ENCODE assay signal across 13 cellular contexts in the genomic region with DNA sequence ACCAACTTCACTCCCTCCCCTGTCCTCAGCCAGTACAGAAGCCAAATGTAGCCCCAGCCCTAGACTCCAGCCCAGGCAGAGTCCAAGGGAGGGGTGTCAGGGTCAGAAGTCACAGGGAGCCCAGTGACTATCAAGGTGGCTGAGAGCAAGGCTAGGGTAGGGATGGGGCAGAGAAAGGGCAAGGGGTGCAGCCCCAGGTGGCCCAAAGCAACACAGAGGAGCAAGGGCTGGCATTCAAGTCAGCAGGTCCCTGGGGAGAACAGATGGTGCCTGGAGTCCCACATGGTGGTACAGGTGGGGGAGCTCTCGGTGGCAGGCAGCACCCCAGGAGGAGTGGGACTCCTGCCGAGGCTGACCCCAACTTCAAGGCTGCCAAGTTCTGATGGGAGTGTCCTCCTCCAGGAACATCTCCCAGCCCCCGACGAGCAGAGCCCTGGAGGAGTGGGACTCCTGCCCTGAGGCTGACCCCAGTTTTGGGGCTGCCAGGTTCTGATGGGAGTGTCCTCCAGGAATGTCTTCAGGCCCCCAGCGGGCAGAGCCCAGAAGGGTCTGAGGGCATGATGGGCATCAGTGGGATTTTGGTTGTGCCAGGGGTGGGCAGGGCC. TPM values are rescaled to one million over a fixed set of nuclear protein-coding genes. Genes with fewer than 3 reads are reported as not detected.
A peak's percentile ranks its signal among the peaks of the same experiment; 100 is the strongest.
DNase-seq lines count a peak whose midpoint lies in the region; ATAC-seq, FAIRE-seq and TF ChIP-seq lines count a peak whose summit lies in the region.
"Had no signal": no experiment of that assay in that cellular context is flagged by ENCODE, and none has a peak within 500 bp of the region (broad histone marks: within the 10 kb centered on the region; RNA-seq: fewer than 3 reads in every experiment).

No MANE protein-coding gene starts in this region.

- H3K36me3 ChIP-seq in HepG2 (replicated peaks in 1 of 2; ENCODE audit: control insufficient read depth in 1 of 2, insufficient read depth in 2 of 2, low read length in 2 of 2) (no peaks in the 10 kb centered on the region), right lobe of liver (no peaks in the 10 kb centered on the region), endodermal cell (ENCODE audit: control insufficient read depth, insufficient read depth, low read length) (peaks cover 7% of the 10 kb centered on the region)

- H3K4me2 ChIP-seq in HepG2 (ENCODE audit: low read depth, low read length): no peak overlapping the region

- TF ChIP-seq EP300 in HepG2 (IDR thresholded peaks at IDR 0.05; ENCODE audit: low read depth in 2 of 2, low read length in 2 of 2): no peak
- no peak for TF ChIP-seq EP300 in HepG2 (CRISPR knock-in tag; IDR thresholded peaks at IDR 0.05; ENCODE audit: borderline replicate concordance)

- H3K4me3 Mint-ChIP-seq in T-cell (peak overlapping the region; percentile 3 to 68 (median 52)), endodermal cell (no peak overlapping the region)

- intact Hi-C loops in HepG2 (cut with micrococcal nuclease; ENCODE audit: unreplicated experiment) (no loop called here), right lobe of liver (cut with DNase I) (no loop called here)

- no peaks in the 10 kb centered on the region for H3K9me3 Mint-ChIP-seq in T-cell
- H3K9me3 Mint-ChIP-seq in endodermal cell: no peaks in the 10 kb centered on the region
- H3K9me3 Mint-ChIP-seq: natural killer cell treated with Interleukin-12 subunit alpha and Interleukin-12 subunit beta and Interleukin-15 and Interleukin-18, amount 100 ng/mL, for 72 hours; stimulated activated naive CD8-positive, alpha-beta T cell treated with anti-CD3 and anti-CD28 coated beads, Interleukin-15, amount 100 ng/mL, for 72 hours had no signal

- no peaks in the 10 kb centered on the region for H4K20me1 ChIP-seq in HepG2 (ENCODE audit: insufficient read depth, low read length)

- POLR2A ChIA-PET in HepG2 (lab: Yijun Ruan, JAX): interaction anchor here (1.4 to 1.8 kb wide), 3 partner anchors 19 to 80 kb away, joined by 4 to 7 read pairs (median 6); partner anchors contain the start of gene AURKAIP1
- POLR2A ChIA-PET in T-cell (lab: Charles Lee): no interaction called here
- POLR2A ChIA-PET in GM10248 (lab: Yijun Ruan, JAX): no interaction called here

- no peak overlapping the region for H3K9ac ChIP-seq in HepG2 (ENCODE audit: insufficient read depth, low read depth, low read length)
- no peak overlapping the region for H3K9ac ChIP-seq in endodermal cell (ENCODE audit: extremely low read depth, low read length, poor library complexity, severe bottlenecking)

- no peak overlapping the region for H2AFZ ChIP-seq in HepG2 (ENCODE audit: low read length)

- TF ChIP-seq CTCF in HepG2 (CRISPR knock-in tag; IDR thresholded peaks at IDR 0.05) (no peak), right lobe of liver (IDR thresholded peaks at IDR 0.05) (no peak), GM10248 (IDR thresholded peaks at IDR 0.05; ENCODE audit: control extremely low read depth, extremely low read depth, low read depth, missing control alignments) (no peak), endodermal cell (conservative IDR thresholded peaks at IDR 0.05) (no peak)

- TF ChIP-seq POLR2A in HepG2 (IDR thresholded peaks at IDR 0.05; ENCODE audit: insufficient read depth in 1 of 2, low read depth in 2 of 2, low read length in 2 of 2) (no peak), right lobe of liver (IDR thresholded peaks at IDR 0.05) (no peak)

- in situ Hi-C loops in HepG2 (cut with HindIII; ENCODE audit: extremely low pct_ligation_motif_present, low pct_unique_long_range_greater_than_20kb): no loop called here

- TF ChIP-seq RAD21 in HepG2 (CRISPR knock-in tag; IDR thresholded peaks at IDR 0.05): no peak

- peaks cover 26% of the 10 kb centered on the region for H3K4me1 ChIP-seq in HepG2 (ENCODE audit: insufficient read depth, low read length)
- peaks cover 0 to 2% (median 0%) of the 10 kb centered on the region in 4 donors for H3K4me1 ChIP-seq in right lobe of liver
- peaks cover 3% of the 10 kb centered on the region for H3K4me1 ChIP-seq in endodermal cell (ENCODE audit: control insufficient read depth, insufficient read depth, low read length)

- peaks cover 13% of the 10 kb centered on the region for H3K79me2 ChIP-seq in HepG2 (ENCODE audit: insufficient read depth, low read length)

- H3K9me3 ChIP-seq in HepG2 (ENCODE audit: low read length) (no peaks in the 10 kb centered on the region), right lobe of liver (no peaks in the 10 kb centered on the region), endodermal cell (ENCODE audit: control insufficient read depth, low read length) (no peaks in the 10 kb centered on the region)

- TSS peak; percentile 55 for BruUV-seq in HepG2 (replicated peaks; lab: Mats Ljungman, UMichigan)

- peaks cover 7 to 27% of the 10 kb centered on the region in 2 donors for H3K27me3 Mint-ChIP-seq in T-cell
- H3K27me3 Mint-ChIP-seq in endodermal cell (ENCODE audit: insufficient read depth): peaks cover 9% of the 10 kb centered on the region

- H3K4me3 ChIP-seq in HepG2 (replicated peaks in 1 of 3; ENCODE audit: insufficient read depth in 1 of 3, low read depth in 2 of 3, low read length in 3 of 3) (no peak overlapping the region), right lobe of liver (no peak overlapping the region), endodermal cell (ENCODE audit: low read length) (no peak overlapping the region)

- FAIRE-seq in HepG2 (lab: Jason Lieb, UNC): no peak

- no CpG with 5 or more reads among the region's 5 CpGs for WGBS in HepG2 (ENCODE audit: low lambda C conversion rate)
- WGBS in right lobe of liver (ENCODE audit: insufficient coverage, low coverage, low lambda C conversion rate, missing lambda C conversion rate): 0% methylated on average over 1 of the region's 5 CpGs
- WGBS in endodermal cell (ENCODE audit: insufficient coverage in 1 of 2, insufficient read length in 1 of 2), 2 experiments: 50 to 56% methylated on average over 2 to 5 of the region's 5 CpGs

- H3K27ac ChIP-seq in HepG2 (ENCODE audit: extremely low read length, insufficient read depth, low read length) (no peak overlapping the region), right lobe of liver (no peak overlapping the region), endodermal cell (ENCODE audit: low read depth, low read length) (no peak overlapping the region)

- ATAC-seq in HepG2 (no peak), right lobe of liver (no peak), T-cell (replicated peaks in 1 of 4) (no peak), left lobe of liver (no peak), HG02981 (IDR thresholded peaks at IDR 0.05; ENCODE audit: unreplicated experiment) (no peak)
- ATAC-seq: activated CD4-positive, CD25-positive, alpha-beta regulatory T cell treated with anti-CD3 and anti-CD28 coated beads, Interleukin-2, amount 50 U/mL, for 24 hours; natural killer cell treated with Interleukin-12 subunit alpha and Interleukin-12 subunit beta and Interleukin-15 and Interleukin-18, amount 100 ng/mL, for 72 hours; stimulated activated naive CD8-positive, alpha-beta T cell treated with anti-CD3 and anti-CD28 coated beads, Interleukin-15, amount 100 ng/mL, for 72 hours had no signal

- DNase-seq in HepG2 (ENCODE audit: low spot score): no peak
- DNase-seq in right lobe of liver: no peak
- no peak for DNase-seq in T-cell
- DNase-seq in left lobe of liver (ENCODE audit: low spot score): peak; percentile 45
- DNase-seq in GM10248 (ENCODE audit: extremely low spot score): no peak
- no peak for DNase-seq in SK-N-DZ (ENCODE audit: low spot score)
- DNase-seq in endodermal cell: no peak
- DNase-seq: effector memory CD4-positive, alpha-beta T cell; NCI-H187; stimulated activated naive CD8-positive, alpha-beta T cell treated with anti-CD3 and anti-CD28 coated beads, Interleukin-15, amount 100 ng/mL, for 72 hours had no signal

- H3K4me1 Mint-ChIP-seq in T-cell (peaks cover 14 to 25% (median 14%) of the 10 kb centered on the region in 3 donors), endodermal cell (peaks cover 10% of the 10 kb centered on the region)

- H3K36me3 Mint-ChIP-seq in T-cell (no peaks in the 10 kb centered on the region), endodermal cell (ENCODE audit: low read depth) (no peaks in the 10 kb centered on the region)
- H3K36me3 Mint-ChIP-seq: natural killer cell treated with Interleukin-12 subunit alpha and Interleukin-12 subunit beta and Interleukin-15 and Interleukin-18, amount 100 ng/mL, for 72 hours had no signal

- CTCF ChIA-PET in HepG2 (lab: Yijun Ruan, JAX; ENCODE audit: low intra/inter-chr PET ratio, low total read pairs) (no interaction called here), T-cell (lab: Charles Lee) (no interaction called here), GM10248 (lab: Yijun Ruan, JAX) (interaction anchor here (1.2 to 3.1 kb wide), 4 partner anchors 18 to 281 kb away, joined by 3 to 29 read pairs (median 4); no protein-coding TSS in a partner anchor)

- H3K27me3 ChIP-seq in HepG2 (ENCODE audit: control insufficient read depth in 1 of 2, insufficient read depth in 2 of 2, low read length in 2 of 2) (no peaks in the 10 kb centered on the region), right lobe of liver (peaks cover 0 to 5% of the 10 kb centered on the region in 2 donors), endodermal cell (ENCODE audit: control insufficient read depth, insufficient read depth, low read length, poor library complexity, severe bottlenecking) (no peaks in the 10 kb centered on the region)

- H3K27ac Mint-ChIP-seq in T-cell (peak overlapping the region in 1 of 2 donors; percentile 52), endodermal cell (no peak overlapping the region)
- H3K27ac Mint-ChIP-seq: stimulated activated naive CD8-positive, alpha-beta T cell treated with anti-CD3 and anti-CD28 coated beads, Interleukin-15, amount 100 ng/mL, for 72 hours had no signal

RNA-seq across cellular contexts. Expression of gene DVL1, which starts 3.7 kb away (rescaled TPM):
- total RNA-seq in HepG2 (2016; rRNA removed; fragmentation: Illumina TruSeq; extraction: Trizol) (42.8 and 60.4 TPM in 2 replicates), right lobe of liver (10 to 100 TPM; 32.7 to 54.6 (median 41.2) TPM), T-cell (10 to 100 TPM; 43.6 to 70.4 (median 64.9) TPM), left lobe of liver (50.4 TPM), endodermal cell (10 to 100 TPM; 71.9 to 73.3 TPM)
- total RNA-seq in HepG2 (2016; cell fraction: cytosol; rRNA removed; fragmentation: Illumina TruSeq; extraction: Trizol; ENCODE audit: low read depth): 36.3 and 41.3 TPM in 2 replicates
- 36.7 and 61.0 TPM in 2 replicates for total RNA-seq in HepG2 (2016; cell fraction: insoluble cytoplasmic fraction; rRNA removed; fragmentation: Illumina TruSeq; extraction: Trizol)
- total RNA-seq in HepG2 (2016; cell fraction: membrane; rRNA removed; fragmentation: Illumina TruSeq; extraction: Trizol): 84.2 and 90.2 TPM in 2 replicates
- 38.1 and 46.4 TPM in 2 replicates for total RNA-seq in HepG2 (2016; cell fraction: nucleus; rRNA removed; fragmentation: Illumina TruSeq; extraction: Trizol)
- polyA plus RNA-seq in HepG2 (2011; rRNA removed): 30.8 and 49.5 TPM in 2 replicates
- 25.9 and 50.1 TPM in 2 replicates for polyA plus RNA-seq in HepG2 (2011; cell fraction: cytosol; rRNA removed)
- polyA plus RNA-seq in HepG2 (2011; cell fraction: nucleus; rRNA removed): 153 and 204 TPM in 2 replicates
- polyA plus RNA-seq in HepG2 (2012): 29.7 and 38.8 TPM in 2 replicates
- polyA plus RNA-seq in HepG2 (2016; cell fraction: cytosol; fragmentation: Illumina TruSeq; extraction: Trizol; ENCODE audit: low read depth): 26.3 and 31.1 TPM in 2 replicates
- polyA plus RNA-seq in HepG2 (2016; cell fraction: insoluble cytoplasmic fraction; fragmentation: Illumina TruSeq; extraction: Trizol; ENCODE audit: low read depth): 34.3 and 36.1 TPM in 2 replicates
- polyA plus RNA-seq in HepG2 (2016; cell fraction: membrane; fragmentation: Illumina TruSeq; extraction: Trizol; ENCODE audit: low read depth): 54.8 and 63.5 TPM in 2 replicates
- 84.5 and 84.8 TPM in 2 replicates for polyA plus RNA-seq in HepG2 (2016; cell fraction: nucleus; fragmentation: Illumina TruSeq; extraction: Trizol; ENCODE audit: insufficient read depth, low read depth)
- polyA minus RNA-seq in HepG2 (2011; rRNA and poly(A)+ RNA removed; ENCODE audit: low replicate concordance): 41.6 and 83.7 TPM in 2 replicates
- polyA minus RNA-seq in HepG2 (2011; cell fraction: cytosol; rRNA and poly(A)+ RNA removed): 26.2 and 33.4 TPM in 2 replicates
- 27.6 and 29.8 TPM in 2 replicates for polyA minus RNA-seq in HepG2 (2011; cell fraction: nucleus; rRNA and poly(A)+ RNA removed)
- polyA plus RNA-seq in SK-N-DZ (2014; cell fraction: cytosol; rRNA removed): 38.4 and 48.5 TPM in 2 replicates
- polyA plus RNA-seq in SK-N-DZ (2014; cell fraction: nucleus; rRNA removed): 268 and 305 TPM in 2 replicates
- 56.7 TPM for polyA plus RNA-seq in endodermal cell (2013, experiment 1 of 2)
- 48.1 TPM for polyA plus RNA-seq in endodermal cell (2013, experiment 2 of 2)

RNA-seq across cellular contexts. Expression of gene MXRA8, which starts 5.5 kb away (rescaled TPM):
- total RNA-seq in HepG2 (2016; rRNA removed; fragmentation: Illumina TruSeq; extraction: Trizol) (5.4 and 19.8 TPM in 2 replicates), right lobe of liver (10 to 100 TPM in 2 of 6 experiments, 1 to 10 TPM in 4; 2.2 to 11.9 (median 3.3) TPM), T-cell (1 to 10 TPM in 4 of 5 donors, under 1 TPM in 1; 0.99 to 6.8 (median 1.9) TPM), left lobe of liver (4.5 TPM), endodermal cell (10 to 100 TPM; 28.3 to 29.2 TPM)
- total RNA-seq in HepG2 (2016; cell fraction: cytosol; rRNA removed; fragmentation: Illumina TruSeq; extraction: Trizol; ENCODE audit: low read depth): 4.4 and 6.1 TPM in 2 replicates
- 5.2 and 18.5 TPM in 2 replicates for total RNA-seq in HepG2 (2016; cell fraction: insoluble cytoplasmic fraction; rRNA removed; fragmentation: Illumina TruSeq; extraction: Trizol)
- 9.0 and 10.5 TPM in 2 replicates for total RNA-seq in HepG2 (2016; cell fraction: membrane; rRNA removed; fragmentation: Illumina TruSeq; extraction: Trizol)
- 15.6 and 22.5 TPM in 2 replicates for total RNA-seq in HepG2 (2016; cell fraction: nucleus; rRNA removed; fragmentation: Illumina TruSeq; extraction: Trizol)
- polyA plus RNA-seq in HepG2 (2011; rRNA removed): 44.8 and 71.0 TPM in 2 replicates
- polyA plus RNA-seq in HepG2 (2011; cell fraction: cytosol; rRNA removed): 35.7 and 49.1 TPM in 2 replicates
- polyA plus RNA-seq in HepG2 (2011; cell fraction: nucleus; rRNA removed): 279 and 296 TPM in 2 replicates
- 22.6 and 42.3 TPM in 2 replicates for polyA plus RNA-seq in HepG2 (2012)
- 4.9 and 5.3 TPM in 2 replicates for polyA plus RNA-seq in HepG2 (2016; cell fraction: cytosol; fragmentation: Illumina TruSeq; extraction: Trizol; ENCODE audit: low read depth)
- polyA plus RNA-seq in HepG2 (2016; cell fraction: insoluble cytoplasmic fraction; fragmentation: Illumina TruSeq; extraction: Trizol; ENCODE audit: low read depth): 6.0 and 9.7 TPM in 2 replicates
- polyA plus RNA-seq in HepG2 (2016; cell fraction: membrane; fragmentation: Illumina TruSeq; extraction: Trizol; ENCODE audit: low read depth): 10.7 and 11.1 TPM in 2 replicates
- polyA plus RNA-seq in HepG2 (2016; cell fraction: nucleus; fragmentation: Illumina TruSeq; extraction: Trizol; ENCODE audit: insufficient read depth, low read depth): 56.0 and 64.0 TPM in 2 replicates
- 0.26 and 46.5 TPM in 2 replicates for polyA minus RNA-seq in HepG2 (2011; rRNA and poly(A)+ RNA removed; ENCODE audit: low replicate concordance)
- polyA minus RNA-seq in HepG2 (2011; cell fraction: cytosol; rRNA and poly(A)+ RNA removed): 16.7 and 21.9 TPM in 2 replicates
- 11.8 and 16.9 TPM in 2 replicates for polyA minus RNA-seq in HepG2 (2011; cell fraction: nucleus; rRNA and poly(A)+ RNA removed)
- polyA plus RNA-seq in SK-N-DZ (2014; cell fraction: cytosol; rRNA removed): 134 and 140 TPM in 2 replicates
- polyA plus RNA-seq in SK-N-DZ (2014; cell fraction: nucleus; rRNA removed): 385 and 502 TPM in 2 replicates
- polyA plus RNA-seq in endodermal cell (2013, experiment 1 of 2): 144 TPM
- 128 TPM for polyA plus RNA-seq in endodermal cell (2013, experiment 2 of 2)
- total RNA-seq: natural killer cell treated with Interleukin-12 subunit alpha and Interleukin-12 subunit beta and Interleukin-15 and Interleukin-18, amount 100 ng/mL, for 72 hours had no signal

RNA-seq across cellular contexts. Expression of gene TAS1R3, which starts 21.8 kb away (rescaled TPM):
- total RNA-seq in HepG2 (2016; rRNA removed; fragmentation: Illumina TruSeq; extraction: Trizol): 0.15 TPM in 1 of 2 replicates, not detected in the other
- total RNA-seq in HepG2 (2016; cell fraction: cytosol; rRNA removed; fragmentation: Illumina TruSeq; extraction: Trizol; ENCODE audit: low read depth): not detected in 2 replicates
- total RNA-seq in HepG2 (2016; cell fraction: insoluble cytoplasmic fraction; rRNA removed; fragmentation: Illumina TruSeq; extraction: Trizol): 0.13 TPM in 1 of 2 replicates, not detected in the other
- not detected in 2 replicates for total RNA-seq in HepG2 (2016; cell fraction: membrane; rRNA removed; fragmentation: Illumina TruSeq; extraction: Trizol)
- total RNA-seq in HepG2 (2016; cell fraction: nucleus; rRNA removed; fragmentation: Illumina TruSeq; extraction: Trizol): 0.12 and 0.25 TPM in 2 replicates
- polyA plus RNA-seq in HepG2 (2011; rRNA removed): 0.13 and 0.20 TPM in 2 replicates
- 0.13 and 0.21 TPM in 2 replicates for polyA plus RNA-seq in HepG2 (2011; cell fraction: cytosol; rRNA removed)
- 1.5 and 2.4 TPM in 2 replicates for polyA plus RNA-seq in HepG2 (2011; cell fraction: nucleus; rRNA removed)
- 0.17 TPM in 2 replicates for polyA plus RNA-seq in HepG2 (2012)
- polyA plus RNA-seq in HepG2 (2016; cell fraction: cytosol; fragmentation: Illumina TruSeq; extraction: Trizol; ENCODE audit: low read depth): not detected in 2 replicates
- polyA plus RNA-seq in HepG2 (2016; cell fraction: insoluble cytoplasmic fraction; fragmentation: Illumina TruSeq; extraction: Trizol; ENCODE audit: low read depth): not detected in 2 replicates
- polyA plus RNA-seq in HepG2 (2016; cell fraction: membrane; fragmentation: Illumina TruSeq; extraction: Trizol; ENCODE audit: low read depth): 0.07 TPM in 1 of 2 replicates, not detected in the other
- polyA plus RNA-seq in HepG2 (2016; cell fraction: nucleus; fragmentation: Illumina TruSeq; extraction: Trizol; ENCODE audit: insufficient read depth, low read depth): 0.25 and 0.30 TPM in 2 replicates
- 1.2 TPM in 2 replicates for polyA minus RNA-seq in HepG2 (2011; rRNA and poly(A)+ RNA removed; ENCODE audit: low replicate concordance)
- 0.20 and 0.26 TPM in 2 replicates for polyA minus RNA-seq in HepG2 (2011; cell fraction: cytosol; rRNA and poly(A)+ RNA removed)
- polyA minus RNA-seq in HepG2 (2011; cell fraction: nucleus; rRNA and poly(A)+ RNA removed): 0.64 and 0.75 TPM in 2 replicates
- 1 to 10 TPM in 2 of 6 experiments, under 1 TPM in 4; 0.10 to 2.7 (median 0.33) TPM for total RNA-seq in right lobe of liver
- total RNA-seq in T-cell: 1 to 10 TPM; 1.6 to 2.3 (median 2.1) TPM
- 0.30 TPM for total RNA-seq in left lobe of liver
- polyA plus RNA-seq in SK-N-DZ (2014; cell fraction: cytosol; rRNA removed): 0.07 and 0.33 TPM in 2 replicates
- 0.54 and 0.69 TPM in 2 replicates for polyA plus RNA-seq in SK-N-DZ (2014; cell fraction: nucleus; rRNA removed)
- total RNA-seq in endodermal cell: under 1 TPM; 0.09 to 0.35 TPM
- polyA plus RNA-seq in endodermal cell (2013, experiment 1 of 2): 0.21 TPM
- 0.21 TPM for polyA plus RNA-seq in endodermal cell (2013, experiment 2 of 2)

RNA-seq across cellular contexts. Expression of gene AURKAIP1, which starts 22.1 kb away (rescaled TPM):
- total RNA-seq in HepG2 (2016; rRNA removed; fragmentation: Illumina TruSeq; extraction: Trizol) (161 and 175 TPM in 2 replicates), right lobe of liver (100 to 1,000 TPM in 3 of 6 experiments, 10 to 100 TPM in 3; 70.0 to 140 (median 104) TPM), T-cell (10 to 100 TPM; 58.8 to 91.7 (median 86.0) TPM), left lobe of liver (130 TPM), endodermal cell (100 to 1,000 TPM; 159 to 162 TPM)
- total RNA-seq in HepG2 (2016; cell fraction: cytosol; rRNA removed; fragmentation: Illumina TruSeq; extraction: Trizol; ENCODE audit: low read depth): 241 and 331 TPM in 2 replicates
- 166 and 180 TPM in 2 replicates for total RNA-seq in HepG2 (2016; cell fraction: insoluble cytoplasmic fraction; rRNA removed; fragmentation: Illumina TruSeq; extraction: Trizol)
- 203 and 269 TPM in 2 replicates for total RNA-seq in HepG2 (2016; cell fraction: membrane; rRNA removed; fragmentation: Illumina TruSeq; extraction: Trizol)
- total RNA-seq in HepG2 (2016; cell fraction: nucleus; rRNA removed; fragmentation: Illumina TruSeq; extraction: Trizol): 65.3 and 65.7 TPM in 2 replicates
- polyA plus RNA-seq in HepG2 (2011; rRNA removed): 64.6 and 69.5 TPM in 2 replicates
- polyA plus RNA-seq in HepG2 (2011; cell fraction: cytosol; rRNA removed): 51.1 and 98.6 TPM in 2 replicates
- polyA plus RNA-seq in HepG2 (2011; cell fraction: nucleus; rRNA removed): 63.9 and 74.1 TPM in 2 replicates
- polyA plus RNA-seq in HepG2 (2012): 48.0 and 50.3 TPM in 2 replicates
- 247 and 325 TPM in 2 replicates for polyA plus RNA-seq in HepG2 (2016; cell fraction: cytosol; fragmentation: Illumina TruSeq; extraction: Trizol; ENCODE audit: low read depth)
- 159 and 164 TPM in 2 replicates for polyA plus RNA-seq in HepG2 (2016; cell fraction: insoluble cytoplasmic fraction; fragmentation: Illumina TruSeq; extraction: Trizol; ENCODE audit: low read depth)
- polyA plus RNA-seq in HepG2 (2016; cell fraction: membrane; fragmentation: Illumina TruSeq; extraction: Trizol; ENCODE audit: low read depth): 168 and 213 TPM in 2 replicates
- polyA plus RNA-seq in HepG2 (2016; cell fraction: nucleus; fragmentation: Illumina TruSeq; extraction: Trizol; ENCODE audit: insufficient read depth, low read depth): 120 TPM in 2 replicates
- polyA minus RNA-seq in HepG2 (2011; rRNA and poly(A)+ RNA removed; ENCODE audit: low replicate concordance): 15.2 and 21.3 TPM in 2 replicates
- 17.7 and 18.0 TPM in 2 replicates for polyA minus RNA-seq in HepG2 (2011; cell fraction: cytosol; rRNA and poly(A)+ RNA removed)
- polyA minus RNA-seq in HepG2 (2011; cell fraction: nucleus; rRNA and poly(A)+ RNA removed): 11.1 and 11.9 TPM in 2 replicates
- 141 and 178 TPM in 2 replicates for polyA plus RNA-seq in SK-N-DZ (2014; cell fraction: cytosol; rRNA removed)
- polyA plus RNA-seq in SK-N-DZ (2014; cell fraction: nucleus; rRNA removed): 162 and 257 TPM in 2 replicates
- polyA plus RNA-seq in endodermal cell (2013, experiment 1 of 2): 82.4 TPM
- polyA plus RNA-seq in endodermal cell (2013, experiment 2 of 2): 74.8 TPM

RNA-seq across cellular contexts. Expression of gene CPTP, which starts 28.3 kb away (rescaled TPM):
- 7.2 and 9.3 TPM in 2 replicates for total RNA-seq in HepG2 (2016; rRNA removed; fragmentation: Illumina TruSeq; extraction: Trizol)
- total RNA-seq in HepG2 (2016; cell fraction: cytosol; rRNA removed; fragmentation: Illumina TruSeq; extraction: Trizol; ENCODE audit: low read depth): 6.9 and 8.7 TPM in 2 replicates
- total RNA-seq in HepG2 (2016; cell fraction: insoluble cytoplasmic fraction; rRNA removed; fragmentation: Illumina TruSeq; extraction: Trizol): 6.2 and 9.8 TPM in 2 replicates
- 15.1 and 19.3 TPM in 2 replicates for total RNA-seq in HepG2 (2016; cell fraction: membrane; rRNA removed; fragmentation: Illumina TruSeq; extraction: Trizol)
- 7.2 and 8.0 TPM in 2 replicates for total RNA-seq in HepG2 (2016; cell fraction: nucleus; rRNA removed; fragmentation: Illumina TruSeq; extraction: Trizol)
- polyA plus RNA-seq in HepG2 (2011; rRNA removed): 5.5 and 8.0 TPM in 2 replicates
- polyA plus RNA-seq in HepG2 (2011; cell fraction: cytosol; rRNA removed): 7.7 and 13.2 TPM in 2 replicates
- polyA plus RNA-seq in HepG2 (2011; cell fraction: nucleus; rRNA removed): 11.5 and 12.6 TPM in 2 replicates
- polyA plus RNA-seq in HepG2 (2012): 7.1 and 9.6 TPM in 2 replicates
- 12.5 and 15.0 TPM in 2 replicates for polyA plus RNA-seq in HepG2 (2016; cell fraction: cytosol; fragmentation: Illumina TruSeq; extraction: Trizol; ENCODE audit: low read depth)
- 13.9 and 15.2 TPM in 2 replicates for polyA plus RNA-seq in HepG2 (2016; cell fraction: insoluble cytoplasmic fraction; fragmentation: Illumina TruSeq; extraction: Trizol; ENCODE audit: low read depth)
- polyA plus RNA-seq in HepG2 (2016; cell fraction: membrane; fragmentation: Illumina TruSeq; extraction: Trizol; ENCODE audit: low read depth): 23.5 and 26.0 TPM in 2 replicates
- 16.7 and 16.9 TPM in 2 replicates for polyA plus RNA-seq in HepG2 (2016; cell fraction: nucleus; fragmentation: Illumina TruSeq; extraction: Trizol; ENCODE audit: insufficient read depth, low read depth)
- 9.3 and 18.2 TPM in 2 replicates for polyA minus RNA-seq in HepG2 (2011; rRNA and poly(A)+ RNA removed; ENCODE audit: low replicate concordance)
- 13.4 and 15.4 TPM in 2 replicates for polyA minus RNA-seq in HepG2 (2011; cell fraction: cytosol; rRNA and poly(A)+ RNA removed)
- polyA minus RNA-seq in HepG2 (2011; cell fraction: nucleus; rRNA and poly(A)+ RNA removed): 9.8 and 11.6 TPM in 2 replicates
- total RNA-seq in right lobe of liver: 10 to 100 TPM; 26.9 to 57.7 (median 33.1) TPM
- total RNA-seq in T-cell: 10 to 100 TPM; 15.8 to 35.8 (median 29.9) TPM
- 40.0 TPM for total RNA-seq in left lobe of liver
- 10.0 and 10.7 TPM in 2 replicates for polyA plus RNA-seq in SK-N-DZ (2014; cell fraction: cytosol; rRNA removed)
- polyA plus RNA-seq in SK-N-DZ (2014; cell fraction: nucleus; rRNA removed): 5.8 and 6.7 TPM in 2 replicates
- 10 to 100 TPM; 12.0 to 13.6 TPM for total RNA-seq in endodermal cell
- 12.8 TPM for polyA plus RNA-seq in endodermal cell (2013, experiment 1 of 2)
- polyA plus RNA-seq in endodermal cell (2013, experiment 2 of 2): 11.3 TPM
